In the genomic region with DNA sequence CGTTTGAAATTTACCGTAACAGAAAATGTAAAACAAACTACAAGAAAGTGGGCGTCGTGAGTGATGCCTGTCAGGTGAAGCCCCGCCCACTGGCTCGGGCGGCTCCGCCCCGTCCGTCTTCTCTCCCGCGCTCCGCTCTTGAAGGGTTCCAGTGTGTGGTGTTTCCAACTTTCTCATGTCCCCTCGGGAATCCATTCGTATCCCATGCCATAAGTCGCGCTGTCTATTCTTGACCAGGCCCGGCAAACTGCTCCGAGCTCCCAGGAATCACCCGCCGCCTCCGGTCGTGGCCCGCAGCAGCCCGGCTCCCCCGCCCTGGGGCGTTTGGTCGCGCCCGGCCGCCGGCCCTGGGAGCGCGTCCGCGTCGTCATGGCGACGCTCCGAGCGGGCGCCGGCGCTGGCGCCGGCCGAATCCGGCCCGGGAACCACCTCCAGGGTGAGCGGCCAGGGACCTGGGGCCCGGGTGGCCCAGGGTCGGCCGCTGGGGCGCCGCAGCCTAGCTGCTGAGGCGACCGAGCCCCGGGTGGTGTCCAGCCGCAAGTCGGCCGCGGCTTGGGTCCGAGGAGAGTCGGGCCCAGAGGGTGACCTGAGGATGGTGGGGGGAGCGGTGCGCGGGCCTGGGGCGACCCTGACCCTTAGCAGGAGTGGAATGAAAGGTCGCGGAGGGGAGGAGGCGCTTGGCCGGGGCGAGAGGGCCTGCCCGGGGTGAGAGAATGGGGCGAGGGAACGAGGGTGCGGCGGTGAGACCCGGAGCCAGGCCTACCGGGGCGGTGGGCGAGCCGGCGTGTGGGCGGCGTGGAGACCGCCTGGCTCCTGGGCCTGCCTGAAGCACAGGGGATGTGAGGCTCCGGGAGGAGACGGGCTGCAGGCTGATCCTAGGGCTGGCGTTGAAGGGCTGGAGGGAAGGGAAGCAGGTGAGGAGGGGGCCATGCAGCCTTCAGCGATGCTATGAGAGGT, we compare ENCODE assay signal across 1 cellular context.
TF ChIP-seq lines count a peak whose summit lies in the region.

A gene (plus strand): TSS at position 375 of the 957 bp plus-strand sequence. CDS start 1,683 bp downstream, outside the sequence.

TF ChIP-seq in HepG2, 621 proteins besides CTCF, POLR2A, EP300 and RAD21 (continued from another document and continues in another):
- no peak for TF ChIP-seq ZSCAN12 (CRISPR knock-in tag; IDR thresholded peaks at IDR 0.05)
- no peak for TF ChIP-seq ZNF232 (CRISPR knock-in tag; IDR thresholded peaks at IDR 0.05; ENCODE audit: borderline replicate concordance)
- no peak for TF ChIP-seq HNRNPK (IDR thresholded peaks at IDR 0.05; ENCODE audit: low read depth, low read length, poor library complexity, severe bottlenecking)
- no peak for TF ChIP-seq MIER3 (CRISPR knock-in tag; IDR thresholded peaks at IDR 0.05; ENCODE audit: borderline replicate concordance)
- no peak; the same call in none of the 2 replicates for TF ChIP-seq ATF7-NPFF (CRISPR knock-in tag; IDR thresholded peaks at IDR 0.05; ENCODE audit: low read depth)
- TF ChIP-seq SAFB2 (CRISPR knock-in tag; IDR thresholded peaks at IDR 0.05; ENCODE audit: borderline replicate concordance, low read depth): no peak
- no peak for TF ChIP-seq ZNF468 (CRISPR knock-in tag; IDR thresholded peaks at IDR 0.05)
- TF ChIP-seq CREB1 (IDR thresholded peaks at IDR 0.05): no peak
- TF ChIP-seq CREB1 (CRISPR knock-in tag; IDR thresholded peaks at IDR 0.05): no peak
- TF ChIP-seq RORA (CRISPR knock-in tag; IDR thresholded peaks at IDR 0.05): no peak
- TF ChIP-seq ZNF207 (IDR thresholded peaks at IDR 0.05; ENCODE audit: borderline replicate concordance): no peak
- TF ChIP-seq SALL2 (CRISPR knock-in tag; IDR thresholded peaks at IDR 0.05): no peak
- peak; percentile 43; the same call in 1 of the 2 replicates for TF ChIP-seq ZFP90 (CRISPR knock-in tag; IDR thresholded peaks at IDR 0.05; ENCODE audit: borderline replicate concordance)
- no peak for TF ChIP-seq GZF1 (CRISPR knock-in tag; IDR thresholded peaks at IDR 0.05)
- TF ChIP-seq RFX1 (IDR thresholded peaks at IDR 0.05): peak; percentile 97
- TF ChIP-seq MBNL3 (CRISPR knock-in tag; conservative IDR thresholded peaks at IDR 0.05): no peak
- no peak for TF ChIP-seq ZNF432 (CRISPR knock-in tag; IDR thresholded peaks at IDR 0.05; ENCODE audit: borderline replicate concordance)
- TF ChIP-seq, protein P1, sequence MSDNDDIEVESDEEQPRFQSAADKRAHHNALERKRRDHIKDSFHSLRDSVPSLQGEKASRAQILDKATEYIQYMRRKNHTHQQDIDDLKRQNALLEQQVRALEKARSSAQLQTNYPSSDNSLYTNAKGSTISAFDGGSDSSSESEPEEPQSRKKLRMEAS (IDR thresholded peaks at IDR 0.05): peak; percentile 78
- TF ChIP-seq, protein P2, sequence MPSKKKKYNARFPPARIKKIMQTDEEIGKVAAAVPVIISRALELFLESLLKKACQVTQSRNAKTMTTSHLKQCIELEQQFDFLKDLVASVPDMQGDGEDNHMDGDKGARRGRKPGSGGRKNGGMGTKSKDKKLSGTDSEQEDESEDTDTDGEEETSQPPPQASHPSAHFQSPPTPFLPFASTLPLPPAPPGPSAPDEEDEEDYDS (CRISPR knock-in tag; IDR thresholded peaks at IDR 0.05): no peak
- TF ChIP-seq ZNF121 (CRISPR knock-in tag; IDR thresholded peaks at IDR 0.05): no peak
- no peak for TF ChIP-seq SMAD3 (CRISPR knock-in tag; IDR thresholded peaks at IDR 0.05)
- TF ChIP-seq, protein P3, sequence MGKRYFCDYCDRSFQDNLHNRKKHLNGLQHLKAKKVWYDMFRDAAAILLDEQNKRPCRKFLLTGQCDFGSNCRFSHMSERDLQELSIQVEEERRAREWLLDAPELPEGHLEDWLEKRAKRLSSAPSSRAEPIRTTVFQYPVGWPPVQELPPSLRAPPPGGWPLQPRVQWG (CRISPR knock-in tag; IDR thresholded peaks at IDR 0.05; ENCODE audit: borderline replicate concordance, low read depth): no peak
- no peak for TF ChIP-seq SOX13 (IDR thresholded peaks at IDR 0.05)
- no peak; a peak in 1 of 4 replicates for TF ChIP-seq SOX13 (CRISPR knock-in tag; conservative IDR thresholded peaks at IDR 0.05 in 1 of 2, IDR thresholded peaks at IDR 0.05 in 1 of 2)
- no peak for TF ChIP-seq ZNF678 (CRISPR knock-in tag; IDR thresholded peaks at IDR 0.05)
- no peak for TF ChIP-seq ZNF737 (CRISPR knock-in tag; IDR thresholded peaks at IDR 0.05; ENCODE audit: borderline replicate concordance)
- no peak for TF ChIP-seq HOXA5 (CRISPR knock-in tag; IDR thresholded peaks at IDR 0.05)
- TF ChIP-seq NBN (conservative IDR thresholded peaks at IDR 0.05): no peak
- TF ChIP-seq ETV6 (CRISPR knock-in tag; conservative IDR thresholded peaks at IDR 0.05): no peak
- TF ChIP-seq, protein P4, sequence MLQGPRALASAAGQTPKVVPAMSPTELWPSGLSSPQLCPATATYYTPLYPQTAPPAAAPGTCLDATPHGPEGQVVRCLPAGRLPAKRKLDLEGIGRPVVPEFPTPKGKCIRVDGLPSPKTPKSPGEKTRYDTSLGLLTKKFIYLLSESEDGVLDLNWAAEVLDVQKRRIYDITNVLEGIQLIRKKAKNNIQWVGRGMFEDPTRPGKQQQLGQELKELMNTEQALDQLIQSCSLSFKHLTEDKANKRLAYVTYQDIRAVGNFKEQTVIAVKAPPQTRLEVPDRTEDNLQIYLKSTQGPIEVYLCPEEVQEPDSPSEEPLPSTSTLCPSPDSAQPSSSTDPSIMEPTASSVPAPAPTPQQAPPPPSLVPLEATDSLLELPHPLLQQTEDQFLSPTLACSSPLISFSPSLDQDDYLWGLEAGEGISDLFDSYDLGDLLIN (CRISPR knock-in tag; IDR thresholded peaks at IDR 0.05; ENCODE audit: borderline replicate concordance): 0 out of 2 replicates have a peak, but pooled peaks have one; percentile 34
- TF ChIP-seq DMAP1 (CRISPR knock-in tag; IDR thresholded peaks at IDR 0.05): no peak
- peak; percentile 61 for TF ChIP-seq ZNF781 (CRISPR knock-in tag; IDR thresholded peaks at IDR 0.05; ENCODE audit: borderline replicate concordance, not compliant biosample characterization)
- peak; percentile 56; the same call in 1 of the 2 replicates for TF ChIP-seq ZNF674 (CRISPR knock-in tag; IDR thresholded peaks at IDR 0.05; ENCODE audit: low read depth)
- no peak for TF ChIP-seq ZNF34 (CRISPR knock-in tag; IDR thresholded peaks at IDR 0.05; ENCODE audit: borderline replicate concordance)
- TF ChIP-seq ZNF260 (CRISPR knock-in tag; IDR thresholded peaks at IDR 0.05; ENCODE audit: borderline replicate concordance, low read depth): no peak
- TF ChIP-seq SP2 (CRISPR knock-in tag; IDR thresholded peaks at IDR 0.05): no peak
- TF ChIP-seq, protein P5, sequence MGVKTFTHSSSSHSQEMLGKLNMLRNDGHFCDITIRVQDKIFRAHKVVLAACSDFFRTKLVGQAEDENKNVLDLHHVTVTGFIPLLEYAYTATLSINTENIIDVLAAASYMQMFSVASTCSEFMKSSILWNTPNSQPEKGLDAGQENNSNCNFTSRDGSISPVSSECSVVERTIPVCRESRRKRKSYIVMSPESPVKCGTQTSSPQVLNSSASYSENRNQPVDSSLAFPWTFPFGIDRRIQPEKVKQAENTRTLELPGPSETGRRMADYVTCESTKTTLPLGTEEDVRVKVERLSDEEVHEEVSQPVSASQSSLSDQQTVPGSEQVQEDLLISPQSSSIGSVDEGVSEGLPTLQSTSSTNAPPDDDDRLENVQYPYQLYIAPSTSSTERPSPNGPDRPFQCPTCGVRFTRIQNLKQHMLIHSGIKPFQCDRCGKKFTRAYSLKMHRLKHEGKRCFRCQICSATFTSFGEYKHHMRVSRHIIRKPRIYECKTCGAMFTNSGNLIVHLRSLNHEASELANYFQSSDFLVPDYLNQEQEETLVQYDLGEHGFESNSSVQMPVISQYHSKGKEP (CRISPR knock-in tag; IDR thresholded peaks at IDR 0.05): no peak
- TF ChIP-seq, protein P6, sequence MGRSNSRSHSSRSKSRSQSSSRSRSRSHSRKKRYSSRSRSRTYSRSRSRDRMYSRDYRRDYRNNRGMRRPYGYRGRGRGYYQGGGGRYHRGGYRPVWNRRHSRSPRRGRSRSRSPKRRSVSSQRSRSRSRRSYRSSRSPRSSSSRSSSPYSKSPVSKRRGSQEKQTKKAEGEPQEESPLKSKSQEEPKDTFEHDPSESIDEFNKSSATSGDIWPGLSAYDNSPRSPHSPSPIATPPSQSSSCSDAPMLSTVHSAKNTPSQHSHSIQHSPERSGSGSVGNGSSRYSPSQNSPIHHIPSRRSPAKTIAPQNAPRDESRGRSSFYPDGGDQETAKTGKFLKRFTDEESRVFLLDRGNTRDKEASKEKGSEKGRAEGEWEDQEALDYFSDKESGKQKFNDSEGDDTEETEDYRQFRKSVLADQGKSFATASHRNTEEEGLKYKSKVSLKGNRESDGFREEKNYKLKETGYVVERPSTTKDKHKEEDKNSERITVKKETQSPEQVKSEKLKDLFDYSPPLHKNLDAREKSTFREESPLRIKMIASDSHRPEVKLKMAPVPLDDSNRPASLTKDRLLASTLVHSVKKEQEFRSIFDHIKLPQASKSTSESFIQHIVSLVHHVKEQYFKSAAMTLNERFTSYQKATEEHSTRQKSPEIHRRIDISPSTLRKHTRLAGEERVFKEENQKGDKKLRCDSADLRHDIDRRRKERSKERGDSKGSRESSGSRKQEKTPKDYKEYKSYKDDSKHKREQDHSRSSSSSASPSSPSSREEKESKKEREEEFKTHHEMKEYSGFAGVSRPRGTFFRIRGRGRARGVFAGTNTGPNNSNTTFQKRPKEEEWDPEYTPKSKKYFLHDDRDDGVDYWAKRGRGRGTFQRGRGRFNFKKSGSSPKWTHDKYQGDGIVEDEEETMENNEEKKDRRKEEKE (IDR thresholded peaks at IDR 0.05): no peak
- no peak for TF ChIP-seq SRSF1 (optimal IDR thresholded peaks at IDR 0.05; ENCODE audit: low read depth, low read length)
- TF ChIP-seq KDM3A (CRISPR knock-in tag; IDR thresholded peaks at IDR 0.05; ENCODE audit: low read depth): no peak
- TF ChIP-seq MEIS2 (CRISPR knock-in tag; IDR thresholded peaks at IDR 0.05): peak; percentile 53
- no peak for TF ChIP-seq ZFP1 (CRISPR knock-in tag; IDR thresholded peaks at IDR 0.05)
- no peak for TF ChIP-seq CC2D1A (CRISPR knock-in tag; IDR thresholded peaks at IDR 0.05)
- no peak; the same call in 1 of the 2 replicates for TF ChIP-seq IRF2 (CRISPR knock-in tag; IDR thresholded peaks at IDR 0.05)
- TF ChIP-seq KLF6 (CRISPR knock-in tag; IDR thresholded peaks at IDR 0.05): no peak
- 0 out of 2 replicates have a peak, but pooled peaks have one; percentile 46 for TF ChIP-seq ZNF441 (CRISPR knock-in tag; IDR thresholded peaks at IDR 0.05; ENCODE audit: borderline replicate concordance)
- TF ChIP-seq CHD2 (IDR thresholded peaks at IDR 0.05; ENCODE audit: low read depth, low read length): no peak
- no peak; the same call in 1 of the 2 replicates for TF ChIP-seq EEA1 (CRISPR knock-in tag; IDR thresholded peaks at IDR 0.05; ENCODE audit: borderline replicate concordance)
- no peak for TF ChIP-seq ZBTB38 (CRISPR knock-in tag; IDR thresholded peaks at IDR 0.05)
- TF ChIP-seq NFE2L1 (CRISPR knock-in tag; IDR thresholded peaks at IDR 0.05; ENCODE audit: borderline replicate concordance): no peak
- TF ChIP-seq ZNF841 (CRISPR knock-in tag; IDR thresholded peaks at IDR 0.05; ENCODE audit: borderline replicate concordance): no peak
- TF ChIP-seq, protein P7, sequence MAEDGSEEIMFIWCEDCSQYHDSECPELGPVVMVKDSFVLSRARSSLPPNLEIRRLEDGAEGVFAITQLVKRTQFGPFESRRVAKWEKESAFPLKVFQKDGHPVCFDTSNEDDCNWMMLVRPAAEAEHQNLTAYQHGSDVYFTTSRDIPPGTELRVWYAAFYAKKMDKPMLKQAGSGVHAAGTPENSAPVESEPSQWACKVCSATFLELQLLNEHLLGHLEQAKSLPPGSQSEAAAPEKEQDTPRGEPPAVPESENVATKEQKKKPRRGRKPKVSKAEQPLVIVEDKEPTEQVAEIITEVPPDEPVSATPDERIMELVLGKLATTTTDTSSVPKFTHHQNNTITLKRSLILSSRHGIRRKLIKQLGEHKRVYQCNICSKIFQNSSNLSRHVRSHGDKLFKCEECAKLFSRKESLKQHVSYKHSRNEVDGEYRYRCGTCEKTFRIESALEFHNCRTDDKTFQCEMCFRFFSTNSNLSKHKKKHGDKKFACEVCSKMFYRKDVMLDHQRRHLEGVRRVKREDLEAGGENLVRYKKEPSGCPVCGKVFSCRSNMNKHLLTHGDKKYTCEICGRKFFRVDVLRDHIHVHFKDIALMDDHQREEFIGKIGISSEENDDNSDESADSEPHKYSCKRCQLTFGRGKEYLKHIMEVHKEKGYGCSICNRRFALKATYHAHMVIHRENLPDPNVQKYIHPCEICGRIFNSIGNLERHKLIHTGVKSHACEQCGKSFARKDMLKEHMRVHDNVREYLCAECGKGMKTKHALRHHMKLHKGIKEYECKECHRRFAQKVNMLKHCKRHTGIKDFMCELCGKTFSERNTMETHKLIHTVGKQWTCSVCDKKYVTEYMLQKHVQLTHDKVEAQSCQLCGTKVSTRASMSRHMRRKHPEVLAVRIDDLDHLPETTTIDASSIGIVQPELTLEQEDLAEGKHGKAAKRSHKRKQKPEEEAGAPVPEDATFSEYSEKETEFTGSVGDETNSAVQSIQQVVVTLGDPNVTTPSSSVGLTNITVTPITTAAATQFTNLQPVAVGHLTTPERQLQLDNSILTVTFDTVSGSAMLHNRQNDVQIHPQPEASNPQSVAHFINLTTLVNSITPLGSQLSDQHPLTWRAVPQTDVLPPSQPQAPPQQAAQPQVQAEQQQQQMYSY (CRISPR knock-in tag; IDR thresholded peaks at IDR 0.05): no peak
- no peak for TF ChIP-seq KAT7 (CRISPR knock-in tag; IDR thresholded peaks at IDR 0.05; ENCODE audit: borderline replicate concordance)
- TF ChIP-seq, protein P8, sequence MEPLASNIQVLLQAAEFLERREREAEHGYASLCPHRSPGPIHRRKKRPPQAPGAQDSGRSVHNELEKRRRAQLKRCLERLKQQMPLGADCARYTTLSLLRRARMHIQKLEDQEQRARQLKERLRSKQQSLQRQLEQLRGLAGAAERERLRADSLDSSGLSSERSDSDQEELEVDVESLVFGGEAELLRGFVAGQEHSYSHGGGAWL (CRISPR knock-in tag; IDR thresholded peaks at IDR 0.05): 0 out of 2 replicates have a peak, but pooled peaks have one; percentile 27
